1 cellular context compared by ENCODE assay signal in genomic region chr2:20299113-20299512, GRCh38.
TF ChIP-seq lines count a peak whose summit lies in the region.

No MANE protein-coding gene starts in this region.

TF ChIP-seq in WTC11, 78 proteins besides CTCF, POLR2A, EP300 and RAD21 (continued from another document):
- TF ChIP-seq PRDM15 (CRISPR knock-in tag; IDR thresholded peaks at IDR 0.05) (no peak), CREB1 (CRISPR knock-in tag; IDR thresholded peaks at IDR 0.05) (no peak), ETV6 (CRISPR knock-in tag; IDR thresholded peaks at IDR 0.05) (no peak), ZNF317 (CRISPR knock-in tag; IDR thresholded peaks at IDR 0.05; ENCODE audit: borderline replicate concordance, low read depth) (no peak), GTF2I (CRISPR knock-in tag; conservative IDR thresholded peaks at IDR 0.05) (no peak), ATF1 (CRISPR knock-in tag; IDR thresholded peaks at IDR 0.05) (no peak)
- TF ChIP-seq, protein P1, sequence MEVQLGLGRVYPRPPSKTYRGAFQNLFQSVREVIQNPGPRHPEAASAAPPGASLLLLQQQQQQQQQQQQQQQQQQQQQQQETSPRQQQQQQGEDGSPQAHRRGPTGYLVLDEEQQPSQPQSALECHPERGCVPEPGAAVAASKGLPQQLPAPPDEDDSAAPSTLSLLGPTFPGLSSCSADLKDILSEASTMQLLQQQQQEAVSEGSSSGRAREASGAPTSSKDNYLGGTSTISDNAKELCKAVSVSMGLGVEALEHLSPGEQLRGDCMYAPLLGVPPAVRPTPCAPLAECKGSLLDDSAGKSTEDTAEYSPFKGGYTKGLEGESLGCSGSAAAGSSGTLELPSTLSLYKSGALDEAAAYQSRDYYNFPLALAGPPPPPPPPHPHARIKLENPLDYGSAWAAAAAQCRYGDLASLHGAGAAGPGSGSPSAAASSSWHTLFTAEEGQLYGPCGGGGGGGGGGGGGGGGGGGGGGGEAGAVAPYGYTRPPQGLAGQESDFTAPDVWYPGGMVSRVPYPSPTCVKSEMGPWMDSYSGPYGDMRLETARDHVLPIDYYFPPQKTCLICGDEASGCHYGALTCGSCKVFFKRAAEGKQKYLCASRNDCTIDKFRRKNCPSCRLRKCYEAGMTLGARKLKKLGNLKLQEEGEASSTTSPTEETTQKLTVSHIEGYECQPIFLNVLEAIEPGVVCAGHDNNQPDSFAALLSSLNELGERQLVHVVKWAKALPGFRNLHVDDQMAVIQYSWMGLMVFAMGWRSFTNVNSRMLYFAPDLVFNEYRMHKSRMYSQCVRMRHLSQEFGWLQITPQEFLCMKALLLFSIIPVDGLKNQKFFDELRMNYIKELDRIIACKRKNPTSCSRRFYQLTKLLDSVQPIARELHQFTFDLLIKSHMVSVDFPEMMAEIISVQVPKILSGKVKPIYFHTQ (CRISPR knock-in tag; IDR thresholded peaks at IDR 0.05), result no peak
